Comparison of ENCODE assay signal across 25 cellular contexts in the genomic region with DNA sequence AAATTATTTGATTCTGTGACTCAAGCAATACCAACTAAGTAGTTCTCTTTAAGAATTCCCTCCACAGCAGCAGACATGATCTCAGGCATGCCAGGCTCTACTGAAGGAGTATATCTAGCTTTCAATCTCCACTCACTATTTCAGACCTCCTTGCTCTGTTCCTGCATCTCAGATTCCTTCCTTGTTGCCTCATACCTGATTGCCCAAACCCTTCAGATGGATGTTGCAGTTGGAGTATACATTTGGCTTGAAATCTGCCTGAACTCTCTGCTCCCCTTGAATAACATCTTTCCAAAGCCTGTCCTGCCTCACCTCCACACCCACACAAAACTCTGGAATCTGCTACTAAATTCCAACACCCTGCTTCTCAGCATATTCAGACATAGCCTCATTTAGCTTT. TPM values are rescaled to one million over a fixed set of nuclear protein-coding genes. Genes with fewer than 3 reads are reported as not detected.
DNase-seq lines count a peak whose midpoint lies in the region; ATAC-seq and TF ChIP-seq lines count a peak whose summit lies in the region.
"Had no signal": no experiment of that assay in that cellular context is flagged by ENCODE, and none has a peak within 500 bp of the region (broad histone marks: within the 10 kb centered on the region; RNA-seq: fewer than 3 reads in every experiment).

No MANE protein-coding gene starts in this region.

- no peak overlapping the region for H2AK9ac ChIP-seq in IMR-90 (replicated peaks; ENCODE audit: low read depth, low read length, poor library complexity)

- H4K8ac ChIP-seq in IMR-90 (ENCODE audit: low read depth in 2 of 2, low read length in 2 of 2): peak overlapping the region in 1 of 2 experiments; percentile 25; a peak in 1 of 4 replicates
- no peak overlapping the region for H4K8ac ChIP-seq in mesendoderm (ENCODE audit: low read depth, low read length)

- TF ChIP-seq EP300 in esophagus muscularis mucosa (IDR thresholded peaks at IDR 0.05): no peak

- H3K4me1 Mint-ChIP-seq in activated T-helper 2 cell treated with anti-CD3 and anti-CD28 coated beads, Interferon-gamma antibody, Interleukin-2, Interleukin-4, amounts not matched to agents 10 μg/mL and 5 μg/mL and 100 μg/mL, durations not matched to agents 14 hours and 24 hours and 36 hours (ENCODE audit: low read depth): no peaks in the 10 kb centered on the region
- H3K4me1 Mint-ChIP-seq: activated B cell treated with CpG ODN at 0.5 μM for 24 hours; CD8-positive, alpha-beta memory T cell had no signal

- H3K4me3 Mint-ChIP-seq in activated T-helper 2 cell treated with anti-CD3 and anti-CD28 coated beads, Interferon-gamma antibody, Interleukin-2, Interleukin-4, amounts not matched to agents 10 μg/mL and 5 μg/mL and 100 μg/mL, durations not matched to agents 14 hours and 24 hours and 36 hours (ENCODE audit: low read depth): no peak overlapping the region
- H3K4me3 Mint-ChIP-seq: activated B cell treated with CpG ODN at 0.5 μM for 24 hours; CD8-positive, alpha-beta memory T cell had no signal

- DNase-seq in AG08395 (ENCODE audit: low spot score) (peak; percentile 43), IMR-90 (peak; percentile 81), esophagus muscularis mucosa (ENCODE audit: extremely low spot score) (peak; percentile 57), mesendoderm (peak; percentile 74), ascending aorta (ENCODE audit: low spot score in 2 of 2) (no peak)
- no peak for DNase-seq in activated naive CD4-positive, alpha-beta T cell treated with Interleukin-2 at 50 U/mL for 16 hours
- DNase-seq in activated T-helper 2 cell treated with anti-CD3 and anti-CD28 coated beads, Interferon-gamma antibody, Interleukin-2, Interleukin-4, amounts not matched to agents 10 μg/mL and 5 μg/mL and 100 μg/mL, durations not matched to agents 14 hours and 24 hours and 36 hours (ENCODE audit: low spot score): no peak
- DNase-seq: ACHN; activated B cell treated with CpG ODN at 0.5 μM for 24 hours; activated CD4-positive, alpha-beta T cell treated with anti-CD3 and anti-CD28 coated beads, Interleukin-2, amount 50 U/mL, for 48 hours; activated effector memory CD4-positive, alpha-beta T cell treated with anti-CD3 and anti-CD28 coated beads, Interleukin-2, amount 50 U/mL, for 16 hours; CD8-positive, alpha-beta memory T cell; dermis blood vessel endothelial cell; KG1; natural killer cell; NCI-H146; NCI-H69; right cardiac atrium; RPMI8226; T1000 had no signal

- no peak overlapping the region for H3K23ac ChIP-seq in IMR-90 (ENCODE audit: low read depth, low read length)
- H3K23ac ChIP-seq in mesendoderm (ENCODE audit: low read length): no peak overlapping the region

- ATAC-seq in IMR-90 (ENCODE audit: low read depth) (peak; percentile 87), GM21526 (IDR thresholded peaks at IDR 0.05; ENCODE audit: low FRiP score, unreplicated experiment) (no peak)
- ATAC-seq: right cardiac atrium had no signal

- H2AK5ac ChIP-seq in IMR-90 (ENCODE audit: low read depth, low read length) (no peak overlapping the region), mesendoderm (ENCODE audit: low read length) (no peak overlapping the region)

- H2BK5ac ChIP-seq in IMR-90 (ENCODE audit: low read depth, low read length, poor library complexity, severe bottlenecking) (peak overlapping the region; percentile 14), mesendoderm (ENCODE audit: low read length) (no peak overlapping the region)

- in situ Hi-C loops in IMR-90 (cut with MboI; ENCODE audit: low sequenced_read_pairs): no loop called here

- H3K4me2 ChIP-seq in IMR-90 (ENCODE audit: low read depth, low read length) (no peak overlapping the region), mesendoderm (ENCODE audit: low read length) (no peak overlapping the region)

- no peak overlapping the region for H3K27ac Mint-ChIP-seq in activated T-helper 2 cell treated with anti-CD3 and anti-CD28 coated beads, Interferon-gamma antibody, Interleukin-2, Interleukin-4, amounts not matched to agents 10 μg/mL and 5 μg/mL and 100 μg/mL, durations not matched to agents 14 hours and 24 hours and 36 hours
- H3K27ac Mint-ChIP-seq: activated B cell treated with CpG ODN at 0.5 μM for 24 hours; CD8-positive, alpha-beta memory T cell had no signal

- H3K27ac ChIP-seq in IMR-90 (ENCODE audit: insufficient read depth, low read length) (no peak overlapping the region), esophagus muscularis mucosa (replicated peaks in 1 of 4) (no peak overlapping the region), mesendoderm (ENCODE audit: low read depth, low read length) (no peak overlapping the region), ascending aorta (no peak overlapping the region)
- H3K27ac ChIP-seq: cardiac muscle cell, parathyroid adenoma had no signal

- H3K79me1 ChIP-seq in IMR-90 (ENCODE audit: low read depth in 1 of 2, low read length in 2 of 2) (no peaks in the 10 kb centered on the region), mesendoderm (ENCODE audit: low read length) (no peaks in the 10 kb centered on the region)

- no peak for TF ChIP-seq RAD21 in IMR-90 (IDR thresholded peaks at IDR 0.05; ENCODE audit: low read length)

- H3K79me2 ChIP-seq in mesendoderm (ENCODE audit: control insufficient read depth, insufficient read depth, low read length): no peaks in the 10 kb centered on the region
- H3K79me2 ChIP-seq: parathyroid adenoma had no signal

- TF ChIP-seq CTCF in IMR-90 (conservative IDR thresholded peaks at IDR 0.05; ENCODE audit: low read depth, low read length) (no peak), esophagus muscularis mucosa (IDR thresholded peaks at IDR 0.05) (no peak), ascending aorta (IDR thresholded peaks at IDR 0.05) (no peak)

- H3K9me1 ChIP-seq in IMR-90 (ENCODE audit: insufficient read depth, low read length): 0 out of 2 replicates have a peak, but pooled peaks cover 2% of the 10 kb centered on the region

- intact Hi-C loops in IMR-90 (cut with micrococcal nuclease): no loop called here
- intact Hi-C loops in esophagus muscularis mucosa (cut with DNase I): no loop called here
- intact Hi-C loops in ascending aorta (cut with DNase I): no loop called here
- intact Hi-C loops in activated T-helper 2 cell treated with anti-CD3 and anti-CD28 coated beads, Interferon-gamma antibody, Interleukin-2, Interleukin-4, amounts not matched to agents 10 μg/mL and 5 μg/mL and 100 μg/mL, durations not matched to agents 14 hours and 24 hours and 36 hours (cut with micrococcal nuclease): no loop called here

- H3K4ac ChIP-seq in IMR-90 (ENCODE audit: low read depth, low read length): no peak overlapping the region
- no peak overlapping the region for H3K4ac ChIP-seq in mesendoderm (ENCODE audit: low read depth, low read length)

- peaks cover 22% of the 10 kb centered on the region for H3K9me3 Mint-ChIP-seq in activated T-helper 2 cell treated with anti-CD3 and anti-CD28 coated beads, Interferon-gamma antibody, Interleukin-2, Interleukin-4, amounts not matched to agents 10 μg/mL and 5 μg/mL and 100 μg/mL, durations not matched to agents 14 hours and 24 hours and 36 hours

- peaks cover 5% of the 10 kb centered on the region; the same call in 1 of the 2 replicates for H3K9me3 ChIP-seq in IMR-90 (ENCODE audit: control insufficient read depth, insufficient read depth, low read length)
- H3K9me3 ChIP-seq in esophagus muscularis mucosa: peaks cover 0 to 8% (median 0%) of the 10 kb centered on the region in 4 donors
- H3K9me3 ChIP-seq in ascending aorta: no peaks in the 10 kb centered on the region

- H3K9ac ChIP-seq in IMR-90 (ENCODE audit: low read depth, low read length) (no peak overlapping the region), mesendoderm (ENCODE audit: low read length) (no peak overlapping the region)
- H3K9ac ChIP-seq: parathyroid adenoma had no signal

- peaks cover 7% of the 10 kb centered on the region for H3K27me3 Mint-ChIP-seq in activated T-helper 2 cell treated with anti-CD3 and anti-CD28 coated beads, Interferon-gamma antibody, Interleukin-2, Interleukin-4, amounts not matched to agents 10 μg/mL and 5 μg/mL and 100 μg/mL, durations not matched to agents 14 hours and 24 hours and 36 hours (ENCODE audit: low read depth)

- H3K18ac ChIP-seq in IMR-90 (ENCODE audit: low read depth, low read length): no peak overlapping the region; the same call in 1 of the 2 replicates
- H3K18ac ChIP-seq in mesendoderm (ENCODE audit: low read length): no peak overlapping the region

- H3K4me3 ChIP-seq in IMR-90 (ENCODE audit: insufficient read depth, low read depth, low read length): no peak overlapping the region
- no peak overlapping the region for H3K4me3 ChIP-seq in esophagus muscularis mucosa
- no peak overlapping the region for H3K4me3 ChIP-seq in mesendoderm (ENCODE audit: low read length)
- H3K4me3 ChIP-seq in ascending aorta: no peak overlapping the region
- H3K4me3 ChIP-seq: cardiac muscle cell had no signal

- H4K5ac ChIP-seq in IMR-90 (ENCODE audit: low read depth, low read length): no peak overlapping the region
- H4K5ac ChIP-seq in mesendoderm (ENCODE audit: low read length): no peak overlapping the region

- H3K36me3 ChIP-seq in IMR-90 (ENCODE audit: control insufficient read depth, insufficient read depth, low read length): no peaks in the 10 kb centered on the region
- no peaks in the 10 kb centered on the region for H3K36me3 ChIP-seq in esophagus muscularis mucosa
- H3K36me3 ChIP-seq in mesendoderm (ENCODE audit: control insufficient read depth, insufficient read depth, low read length): no peaks in the 10 kb centered on the region
- no peaks in the 10 kb centered on the region for H3K36me3 ChIP-seq in ascending aorta
- H3K36me3 ChIP-seq: cardiac muscle cell had no signal

- H3K36me3 Mint-ChIP-seq in activated T-helper 2 cell treated with anti-CD3 and anti-CD28 coated beads, Interferon-gamma antibody, Interleukin-2, Interleukin-4, amounts not matched to agents 10 μg/mL and 5 μg/mL and 100 μg/mL, durations not matched to agents 14 hours and 24 hours and 36 hours (ENCODE audit: low read depth): no peaks in the 10 kb centered on the region

- no peak overlapping the region; the same call in 1 of the 2 replicates for H3K14ac ChIP-seq in IMR-90 (replicated peaks; ENCODE audit: low read depth, low read length)

- POLR2A ChIA-PET in IMR-90 (lab: Charles Lee; ENCODE audit: unreplicated experiment): no interaction called here

- H2BK15ac ChIP-seq in IMR-90 (ENCODE audit: low read depth, low read length) (0 out of 3 replicates have a peak overlapping the region, but pooled peaks have one; percentile 2), mesendoderm (replicated peaks; ENCODE audit: low read depth) (no peak overlapping the region)

- CTCF ChIA-PET in IMR-90 (lab: Yijun Ruan, JAX): interaction anchor here (1.2 kb wide), 1 partner anchor 14 kb away, joined by 5 read pairs; no protein-coding TSS in a partner anchor

- H3K4me1 ChIP-seq in IMR-90 (ENCODE audit: control insufficient read depth, insufficient read depth, low read length) (peaks cover 1% of the 10 kb centered on the region), esophagus muscularis mucosa (peaks cover 2 to 9% (median 8%) of the 10 kb centered on the region in 4 donors), mesendoderm (ENCODE audit: control insufficient read depth, low read depth, low read length) (no peaks in the 10 kb centered on the region), ascending aorta (peaks cover 0 to 4% of the 10 kb centered on the region in 2 donors)
- H3K4me1 ChIP-seq: parathyroid adenoma had no signal

- no peak overlapping the region for H4K91ac ChIP-seq in IMR-90 (ENCODE audit: insufficient read depth, low read depth, low read length)

- no peak for TF ChIP-seq POLR2A in IMR-90 (IDR thresholded peaks at IDR 0.05; ENCODE audit: low read depth, low read length)
- no peak for TF ChIP-seq POLR2A in esophagus muscularis mucosa (IDR thresholded peaks at IDR 0.05; ENCODE audit: low read depth)

- no peaks in the 10 kb centered on the region for H4K20me1 ChIP-seq in IMR-90 (ENCODE audit: insufficient read depth, low read length)

- no peak overlapping the region for H2AFZ ChIP-seq in IMR-90 (replicated peaks; ENCODE audit: low read length, poor library complexity)
- H2AFZ ChIP-seq: parathyroid adenoma had no signal

- dilution Hi-C loops in IMR-90 (cut with HindIII; ENCODE audit: low sequenced_read_pairs, unreplicated experiment): no loop called here

- no peak overlapping the region for H3K56ac ChIP-seq in IMR-90 (ENCODE audit: extremely low read depth, insufficient read depth, low read length)
- no peak overlapping the region for H3K56ac ChIP-seq in mesendoderm (ENCODE audit: low read length)

- BruUV-seq in IMR-90 (replicated peaks; lab: Mats Ljungman, UMichigan): no TSS peak

- H3K27me3 ChIP-seq in IMR-90 (ENCODE audit: control insufficient read depth, insufficient read depth, low read length) (no peaks in the 10 kb centered on the region), esophagus muscularis mucosa (no peaks in the 10 kb centered on the region), mesendoderm (ENCODE audit: insufficient read depth, low read length, poor library complexity) (no peaks in the 10 kb centered on the region), ascending aorta (no peaks in the 10 kb centered on the region)
- H3K27me3 ChIP-seq: cardiac muscle cell had no signal

- H2BK120ac ChIP-seq in IMR-90 (ENCODE audit: low read depth, low read length) (peak overlapping the region; percentile 6; the same call in 1 of the 2 replicates), mesendoderm (ENCODE audit: low read depth, low read length) (no peak overlapping the region)

- H2BK20ac ChIP-seq in IMR-90 (ENCODE audit: low read depth, low read length): peak overlapping the region; percentile 54; the same call in 1 of the 2 replicates

RNA-seq across cellular contexts. Expression of a gene that starts 19.8 kb away (rescaled TPM):
- total RNA-seq in IMR-90 (2012; rRNA removed) (1.1 and 1.6 TPM in 2 replicates), esophagus muscularis mucosa (1 to 10 TPM in 2 of 4 donors, under 1 TPM in 1, not detected in 1; 0.11 to 5.5 (median 2.7) TPM), ascending aorta (not detected)
- 0.60 and 0.67 TPM in 2 replicates for polyA plus RNA-seq in IMR-90 (2012; rRNA removed)
- polyA plus RNA-seq in IMR-90 (2012; cell fraction: cytosol; rRNA removed): 0.08 and 0.75 TPM in 2 replicates
- polyA plus RNA-seq in IMR-90 (2012; cell fraction: nucleus; rRNA removed; ENCODE audit: low replicate concordance): 0.08 TPM in 1 of 2 replicates, not detected in the other
- not detected for polyA plus RNA-seq in mesendoderm (2013, experiment 1 of 2)
- not detected for polyA plus RNA-seq in mesendoderm (2013, experiment 2 of 2)
- not detected in 2 replicates for total RNA-seq in activated T-helper 2 cell treated with anti-CD3 and anti-CD28 coated beads, Interferon-gamma antibody, Interleukin-2, Interleukin-4, amounts not matched to agents 10 μg/mL and 5 μg/mL and 100 μg/mL, durations not matched to agents 14 hours and 24 hours and 36 hours
- total RNA-seq: activated B cell treated with CpG ODN at 0.5 μM for 24 hours; cardiac muscle cell; CD8-positive, alpha-beta memory T cell; dermis blood vessel endothelial cell; endothelial cell of umbilical vein; natural killer cell; right cardiac atrium; subcutaneous adipose tissue had no signal
- polyA plus RNA-seq: CD8-positive, alpha-beta memory T cell; endothelial cell of umbilical vein; right cardiac atrium had no signal

Comparison
In these comparisons a context has a peak if more than half of its experiments do, and no peak if none do; other contexts are left out.
1. DNase-seq: peak in AG08395 (single experiment), IMR-90 (single experiment), esophagus muscularis mucosa (single experiment) and mesendoderm (single experiment); none in ascending aorta (0 of 2), activated naive CD4-positive, alpha-beta T cell treated with Interleukin-2 at 50 U/mL for 16 hours (single experiment) and activated T-helper 2 cell treated with anti-CD3 and anti-CD28 coated beads, Interferon-gamma antibody, Interleukin-2, Interleukin-4, amounts not matched to agents 10 μg/mL and 5 μg/mL and 100 μg/mL, durations not matched to agents 14 hours and 24 hours and 36 hours (single experiment).